21 cellular contexts compared by ENCODE assay signal in genomic region chr1:227465256-227465655, GRCh38.
DNase-seq lines count a peak whose midpoint lies in the region; ATAC-seq and TF ChIP-seq lines count a peak whose summit lies in the region.
"Had no signal": no experiment of that assay in that cellular context is flagged by ENCODE, and none has a peak within 500 bp of the region (broad histone marks: within the 10 kb centered on the region; RNA-seq: fewer than 3 reads in every experiment).

No MANE protein-coding gene starts in this region.

- H3K27me3 Mint-ChIP-seq in GM23338 (ENCODE audit: insufficient read depth, low read depth, poor library complexity): peaks cover 1% of the 10 kb centered on the region
- H3K27me3 Mint-ChIP-seq in WTC11 (ENCODE audit: low read depth): peaks cover under 1% of the 10 kb centered on the region; the same call in 1 of the 2 replicates
- H3K27me3 Mint-ChIP-seq: activated CD4-positive, alpha-beta T cell treated with anti-CD3 and anti-CD28 coated beads, Interleukin-2, amount 10 ng/mL, durations not matched to agents 7 days and 5 days had no signal

- 0 out of 2 replicates have a peak overlapping the region, but pooled peaks have one; percentile 56 for H2AFZ ChIP-seq in GM23338

- no peak overlapping the region for H3K4me2 ChIP-seq in GM23338

- peak; percentile 99 for ATAC-seq in GM23338
- ATAC-seq in WTC11: peak; percentile 99
- no peak for ATAC-seq in left lobe of liver
- ATAC-seq in GM21360 (IDR thresholded peaks at IDR 0.05; ENCODE audit: unreplicated experiment): no peak
- ATAC-seq: activated naive CD4-positive, alpha-beta T cell treated with anti-CD3 and anti-CD28 coated beads, Interleukin-2, amount 50 U/mL, for 72 hours; activated T-helper 17 cell treated with anti-CD3 and anti-CD28 coated beads, Interleukin-2, amount 50 U/mL, for 72 hours had no signal

- no peaks in the 10 kb centered on the region for H3K4me1 ChIP-seq in GM23338 (ENCODE audit: insufficient read depth)
- H3K4me1 ChIP-seq: esophagus squamous epithelium, left ventricle myocardium inferior, SJSA1 had no signal

- no peaks in the 10 kb centered on the region for H4K20me1 ChIP-seq in GM23338 (replicated peaks; ENCODE audit: insufficient read depth)

- TF ChIP-seq CTCF in 22Rv1 (IDR thresholded peaks at IDR 0.05) (peak; percentile 34), GM23338 (conservative IDR thresholded peaks at IDR 0.05; ENCODE audit: low read depth in 2 of 2) (peak; percentile 60 to 67), WTC11 (IDR thresholded peaks at IDR 0.05) (0 out of 2 replicates have a peak, but pooled peaks have one; percentile 40)

- peak; percentile 78 for DNase-seq in GM23338 (ENCODE audit: low spot score)
- DNase-seq in WTC11 (ENCODE audit: low spot score): peak; percentile 64
- DNase-seq in iPS DF 19.7 (ENCODE audit: low read depth, low spot score): peak; percentile 23
- DNase-seq in left lobe of liver (ENCODE audit: low spot score): no peak
- no peak for DNase-seq in Kasumi-1 (lab: John Stamatoyannopoulos, UW)
- DNase-seq in activated CD4-positive, alpha-beta T cell treated with anti-CD3 and anti-CD28 coated beads, Interleukin-2, amount 50 U/mL, for 4 hours: no peak
- DNase-seq: activated CD4-positive, alpha-beta T cell treated with anti-CD3 and anti-CD28 coated beads, Interleukin-2, amount 10 ng/mL, durations not matched to agents 7 days and 5 days; effector memory CD4-positive, alpha-beta T cell; esophagus squamous epithelium; Karpas-422; left ventricle myocardium inferior; midbrain; NCI-H1048; T-helper 2 cell had no signal

- H3K27ac ChIP-seq in 22Rv1 (no peak overlapping the region), GM23338 (ENCODE audit: low read depth) (no peak overlapping the region)
- H3K27ac ChIP-seq: esophagus squamous epithelium, left ventricle myocardium inferior, SJSA1 had no signal

- no peak overlapping the region for H3K4me3 ChIP-seq in GM23338
- H3K4me3 ChIP-seq: esophagus squamous epithelium, left ventricle myocardium inferior, SJSA1 had no signal

- H3K4me1 Mint-ChIP-seq in GM23338: peaks cover 4% of the 10 kb centered on the region; the same call in 1 of the 3 replicates
- peaks cover 3% of the 10 kb centered on the region; the same call in 1 of the 2 replicates for H3K4me1 Mint-ChIP-seq in WTC11
- H3K4me1 Mint-ChIP-seq: activated CD4-positive, alpha-beta T cell treated with anti-CD3 and anti-CD28 coated beads, Interleukin-2, amount 10 ng/mL, durations not matched to agents 7 days and 5 days; activated T-helper 17 cell treated with anti-CD3 and anti-CD28 coated beads, Interleukin-2, amount 50 U/mL, for 72 hours; CD14-positive monocyte; nephron had no signal

- H3K27me3 ChIP-seq in GM23338 (ENCODE audit: insufficient read depth): no peaks in the 10 kb centered on the region

- H3K36me3 Mint-ChIP-seq in GM23338 (ENCODE audit: low read depth): peaks cover 3% of the 10 kb centered on the region; the same call in 2 of the 3 replicates
- peaks cover 5% of the 10 kb centered on the region for H3K36me3 Mint-ChIP-seq in WTC11
- H3K36me3 Mint-ChIP-seq: CD14-positive monocyte had no signal

- H3K4me3 Mint-ChIP-seq in GM23338 (no peak overlapping the region), WTC11 (no peak overlapping the region)
- H3K4me3 Mint-ChIP-seq: activated CD4-positive, alpha-beta T cell treated with anti-CD3 and anti-CD28 coated beads, Interleukin-2, amount 10 ng/mL, durations not matched to agents 7 days and 5 days; activated T-helper 17 cell treated with anti-CD3 and anti-CD28 coated beads, Interleukin-2, amount 50 U/mL, for 72 hours; CD14-positive monocyte; nephron had no signal

- no peaks in the 10 kb centered on the region for H3K79me2 ChIP-seq in GM23338 (replicated peaks; ENCODE audit: insufficient read depth)

- no peaks in the 10 kb centered on the region for H3K9me2 ChIP-seq in GM23338 (ENCODE audit: insufficient read depth)

- CTCF ChIA-PET in WTC11 (lab: Charles Lee): interaction anchor here (1.0 to 2.8 kb wide), 5 partner anchors 16 to 489 kb away, joined by 3 to 8 read pairs (median 3); no protein-coding TSS in a partner anchor

- H3K36me3 ChIP-seq in GM23338 (ENCODE audit: insufficient read depth): no peaks in the 10 kb centered on the region
- H3K36me3 ChIP-seq: esophagus squamous epithelium, left ventricle myocardium inferior, SJSA1 had no signal

- H3K27ac Mint-ChIP-seq in GM23338 (no peak overlapping the region), WTC11 (no peak overlapping the region)
- H3K27ac Mint-ChIP-seq: activated CD4-positive, alpha-beta T cell treated with anti-CD3 and anti-CD28 coated beads, Interleukin-2, amount 10 ng/mL, durations not matched to agents 7 days and 5 days; activated naive CD4-positive, alpha-beta T cell treated with anti-CD3 and anti-CD28 coated beads, Interleukin-2, amount 50 U/mL, for 72 hours; activated T-helper 17 cell treated with anti-CD3 and anti-CD28 coated beads, Interleukin-2, amount 50 U/mL, for 72 hours; CD14-positive monocyte; nephron had no signal

- H3K9me3 Mint-ChIP-seq in GM23338 (peaks cover 8% of the 10 kb centered on the region), WTC11 (peaks cover 8% of the 10 kb centered on the region)

- H3F3A ChIP-seq in GM23338 (replicated peaks; ENCODE audit: low read depth): no peaks in the 10 kb centered on the region

- POLR2A ChIA-PET in WTC11 (lab: Charles Lee): no interaction called here

TF ChIP-seq in GM23338, 12 proteins besides CTCF, POLR2A, EP300 and RAD21:
- no peak for TF ChIP-seq POLR2AphosphoS5 (IDR thresholded peaks at IDR 0.05; ENCODE audit: low read depth)
- no peak for TF ChIP-seq ZNF114 (CRISPR knock-in tag; IDR thresholded peaks at IDR 0.05)
- no peak for TF ChIP-seq REST (IDR thresholded peaks at IDR 0.05; ENCODE audit: unreplicated experiment)
- TF ChIP-seq EZH2 (IDR thresholded peaks at IDR 0.05; ENCODE audit: low read depth, unreplicated experiment): no peak

TF ChIP-seq in WTC11, 78 proteins besides CTCF, POLR2A, EP300 and RAD21 (continues in another document):
- TF ChIP-seq IRF1 (CRISPR knock-in tag; IDR thresholded peaks at IDR 0.05) (no peak), ATF3 (CRISPR knock-in tag; conservative IDR thresholded peaks at IDR 0.05) (no peak), ZNF671 (CRISPR knock-in tag; IDR thresholded peaks at IDR 0.05) (no peak), ZNF281 (CRISPR knock-in tag; IDR thresholded peaks at IDR 0.05) (no peak), HMGXB4 (CRISPR knock-in tag; IDR thresholded peaks at IDR 0.05) (no peak), ZBTB43 (CRISPR knock-in tag; IDR thresholded peaks at IDR 0.05) (no peak), PRRX2 (CRISPR knock-in tag; IDR thresholded peaks at IDR 0.05) (no peak)

Comparison
In these comparisons a context has a peak if more than half of its experiments do, and no peak if none do; other contexts are left out.
1. ATAC-seq: peak in GM23338 (single experiment) and WTC11 (single experiment); none in left lobe of liver (single experiment) and GM21360 (single experiment).
2. DNase-seq: peak in GM23338 (single experiment), WTC11 (single experiment) and iPS DF 19.7 (single experiment); none in left lobe of liver (single experiment), Kasumi-1 (0 of 2) and activated CD4-positive, alpha-beta T cell treated with anti-CD3 and anti-CD28 coated beads, Interleukin-2, amount 50 U/mL, for 4 hours (0 of 2).
3. Peak in every context shown above with its lines, with median percentiles within 50 percentile points of each other: CTCF ChIP-seq.